In genomic region chr1:46735708-46736324, GRCh38 we compare ENCODE assay signal across 8 cellular contexts. TPM values are rescaled to one million over a fixed set of nuclear protein-coding genes. Genes with fewer than 3 reads are reported as not detected.
DNase-seq lines count a peak whose midpoint lies in the region; ATAC-seq and TF ChIP-seq lines count a peak whose summit lies in the region.

No MANE protein-coding gene starts in this region.

- H2BK5ac ChIP-seq in neuronal stem cell (ENCODE audit: low read length): no peak overlapping the region

- no peak overlapping the region for H3K23ac ChIP-seq in neuronal stem cell (ENCODE audit: low read depth, low read length, poor library complexity)

- H3K4me1 ChIP-seq in neuronal stem cell (ENCODE audit: control insufficient read depth in 2 of 2, insufficient read depth in 1 of 2, low read depth in 1 of 2, low read length in 2 of 2): no peaks in the 10 kb centered on the region

- DNase-seq in stimulated activated CD4-positive, alpha-beta T cell treated with anti-CD3 and anti-CD28 coated beads, Interleukin-4, amount 100 ng/mL, for 24 hours: peak; percentile 19
- DNase-seq in stimulated activated CD4-positive, alpha-beta T cell treated with anti-CD3 and anti-CD28 coated beads, Interleukin-15, amount 100 ng/mL, for 24 hours: no peak
- DNase-seq in fibroblast of gingiva (ENCODE audit: low read depth) (peak; percentile 20), neuronal stem cell (ENCODE audit: low spot score) (peak; percentile 75), activated gamma-delta T cell treated with Interleukin-2 at 50 U/mL for 16 hours (no peak)
- no peak for DNase-seq in activated CD8-positive, alpha-beta memory T cell treated with anti-CD3 and anti-CD28 coated beads, Interleukin-2, amount 50 U/mL, for 4 hours

- no peak overlapping the region for H2BK15ac ChIP-seq in neuronal stem cell (ENCODE audit: low read length)

- no peak overlapping the region for H3K18ac ChIP-seq in neuronal stem cell (ENCODE audit: low read length)

- no peak overlapping the region for H3K4me2 ChIP-seq in neuronal stem cell (ENCODE audit: insufficient read depth, low read length, poor library complexity, severe bottlenecking)

- H3K4me3 ChIP-seq in neuronal stem cell (ENCODE audit: low read length in 2 of 2): no peak overlapping the region

- no peak for ATAC-seq in GM21390 (IDR thresholded peaks at IDR 0.05; ENCODE audit: unreplicated experiment)

- no peak overlapping the region for H2BK120ac ChIP-seq in neuronal stem cell (ENCODE audit: low read depth, low read length)

- no peak overlapping the region for H2BK12ac ChIP-seq in neuronal stem cell (ENCODE audit: low read length)

- H3K79me1 ChIP-seq in neuronal stem cell (ENCODE audit: low read depth, low read length): no peaks in the 10 kb centered on the region

- no peak overlapping the region for H3K27ac ChIP-seq in neuronal stem cell (replicated peaks; ENCODE audit: low read length)

- no peak overlapping the region for H3K4ac ChIP-seq in neuronal stem cell (ENCODE audit: low read length)

- no CpG with 5 or more reads among the region's 3 CpGs for WGBS in neuronal stem cell (ENCODE audit: extremely low coverage in 2 of 2, insufficient read length in 2 of 2, insufficient replicate concordance in 1 of 2), 2 donors

- no peak overlapping the region for H3K14ac ChIP-seq in neuronal stem cell (ENCODE audit: low read length)

- peaks cover 0 to 3% (median 0%) of the 10 kb centered on the region in 3 experiments for H3K27me3 ChIP-seq in neuronal stem cell (ENCODE audit: control insufficient read depth in 3 of 3, insufficient read depth in 3 of 3, low read depth in 1 of 3, low read length in 3 of 3)

- H3K36me3 ChIP-seq in neuronal stem cell (replicated peaks in 1 of 2; ENCODE audit: control insufficient read depth in 2 of 2, insufficient read depth in 2 of 2, low read length in 2 of 2): no peaks in the 10 kb centered on the region

- no peak overlapping the region for H4K91ac ChIP-seq in neuronal stem cell (ENCODE audit: low read depth, low read length, poor library complexity)

- no peak overlapping the region for H3K9ac ChIP-seq in neuronal stem cell (ENCODE audit: low read depth, low read length, poor library complexity)

- H3K9me3 ChIP-seq in neuronal stem cell (replicated peaks in 1 of 2; ENCODE audit: control insufficient read depth in 2 of 2, insufficient read depth in 1 of 2, low read depth in 1 of 2, low read length in 2 of 2): no peaks in the 10 kb centered on the region

- no peak overlapping the region for H2AFZ ChIP-seq in neuronal stem cell (ENCODE audit: low read length)

- H4K8ac ChIP-seq in neuronal stem cell (ENCODE audit: low read depth, low read length): no peak overlapping the region

- H2AK5ac ChIP-seq in neuronal stem cell (ENCODE audit: low read depth, low read length): no peak overlapping the region

TF ChIP-seq in PFSK-1, 5 proteins besides CTCF, POLR2A, EP300 and RAD21:
- peak; percentile 94 to 98 for TF ChIP-seq REST (IDR thresholded peaks at IDR 0.05; ENCODE audit: insufficient read depth in 1 of 2, low read depth in 2 of 2, low read length in 2 of 2)
- no peak for TF ChIP-seq POLR2AphosphoS5 (IDR thresholded peaks at IDR 0.05; ENCODE audit: low read depth, low read length)
- TF ChIP-seq FOXP2 (optimal IDR thresholded peaks at IDR 0.05; ENCODE audit: borderline replicate concordance, extremely low read depth, extremely low read length, insufficient read depth): no peak
- TF ChIP-seq TAF1 (IDR thresholded peaks at IDR 0.05; ENCODE audit: borderline replicate concordance, insufficient read depth, low read length): no peak
- TF ChIP-seq SIN3A (IDR thresholded peaks at IDR 0.05; ENCODE audit: borderline replicate concordance, insufficient read depth, low read length): no peak
TF ChIP-seq in PFSK-1: peak in this region for 1.

RNA-seq across cellular contexts. Expression of gene EFCAB14, which starts 16.9 kb away (rescaled TPM):
- polyA plus RNA-seq in PFSK-1 (2012; ENCODE audit: insufficient read length, low read depth): 7.2 TPM
- polyA plus RNA-seq in neuronal stem cell (2013, experiment 1 of 2): 22.0 TPM
- polyA plus RNA-seq in neuronal stem cell (2013, experiment 2 of 2): 21.4 TPM

Comparison
In these comparisons a context has a peak if more than half of its experiments do, and no peak if none do; other contexts are left out.
1. DNase-seq: peak in stimulated activated CD4-positive, alpha-beta T cell treated with anti-CD3 and anti-CD28 coated beads, Interleukin-4, amount 100 ng/mL, for 24 hours (single experiment), fibroblast of gingiva (single experiment) and neuronal stem cell (single experiment); none in stimulated activated CD4-positive, alpha-beta T cell treated with anti-CD3 and anti-CD28 coated beads, Interleukin-15, amount 100 ng/mL, for 24 hours (single experiment), activated gamma-delta T cell treated with Interleukin-2 at 50 U/mL for 16 hours (single experiment) and activated CD8-positive, alpha-beta memory T cell treated with anti-CD3 and anti-CD28 coated beads, Interleukin-2, amount 50 U/mL, for 4 hours (single experiment).